ENCODE assay signal across 8 cellular contexts in genomic region chr16:19696312-19696711, GRCh38. TPM values are rescaled to one million over a fixed set of nuclear protein-coding genes. Genes with fewer than 3 reads are reported as not detected.
DNase-seq lines count a peak whose midpoint lies in the region; ATAC-seq and TF ChIP-seq lines count a peak whose summit lies in the region.

No MANE protein-coding gene starts in this region.

- CTCF ChIA-PET in BJ (lab: Yijun Ruan, JAX): interaction anchor here (0.9 to 1.3 kb wide), 3 partner anchors 9 to 22 kb away, joined by 4 to 5 read pairs (median 5); partner anchors contain the start of genes IQCK and KNOP1

- ATAC-seq in mucosa of descending colon (peak; percentile 76), GM19467 (IDR thresholded peaks at IDR 0.05; ENCODE audit: unreplicated experiment) (no peak), GM18498 (IDR thresholded peaks at IDR 0.05; ENCODE audit: unreplicated experiment) (no peak)

- H3K4me3 ChIP-seq in BJ (ENCODE audit: low read depth, low read length): no peak overlapping the region
- H3K4me3 ChIP-seq in coronary artery: no peak overlapping the region
- no peak overlapping the region for H3K4me3 ChIP-seq in mucosa of descending colon

- no peaks in the 10 kb centered on the region for H3K9me3 ChIP-seq in mucosa of descending colon

- POLR2A ChIA-PET in BJ (lab: Charles Lee): interaction anchor here (0.6 kb wide), 1 partner anchor 137 kb away, joined by 4 read pairs; no protein-coding TSS in a partner anchor

- H3K27ac ChIP-seq in VCaP (peak overlapping the region; percentile 34), coronary artery (peak overlapping the region; percentile 21 to 64), temporal lobe (ENCODE audit: low read depth, low read length) (peak overlapping the region; percentile 82)

- DNase-seq in BJ (ENCODE audit: low read depth) (peak; percentile 82), NCI-H1417 (lab: John Stamatoyannopoulos, UW) (peak; percentile 51 to 93 (median 80)), coronary artery (ENCODE audit: low spot score) (no peak), mucosa of descending colon (peak; percentile 80 to 92 (median 86))

- peaks cover 53% of the 10 kb centered on the region for H3K4me1 ChIP-seq in mucosa of descending colon (ENCODE audit: low read depth)

- TF ChIP-seq CTCF in BJ (IDR thresholded peaks at IDR 0.05; ENCODE audit: insufficient read depth, low read depth, low read length) (no peak), VCaP (conservative IDR thresholded peaks at IDR 0.05) (no peak), coronary artery (IDR thresholded peaks at IDR 0.05) (no peak), mucosa of descending colon (IDR thresholded peaks at IDR 0.05) (no peak)

- intact Hi-C loops in mucosa of descending colon (cut with DNase I, micrococcal nuclease): no loop called here

- no peaks in the 10 kb centered on the region for H3K27me3 ChIP-seq in BJ (ENCODE audit: control insufficient read depth, insufficient read depth, low read length)

- H3K36me3 ChIP-seq in BJ (ENCODE audit: control insufficient read depth, insufficient read depth, low read length) (peaks cover 3% of the 10 kb centered on the region), mucosa of descending colon (ENCODE audit: low read depth) (peaks cover 3% of the 10 kb centered on the region)

RNA-seq across cellular contexts. Expression of gene KNOP1, which starts 21.7 kb away (rescaled TPM):
- 5.0 and 6.8 TPM in 2 replicates for polyA plus RNA-seq in BJ (2011; rRNA removed)
- polyA minus RNA-seq in BJ (2011; rRNA and poly(A)+ RNA removed): 3.6 and 3.8 TPM in 2 replicates
- total RNA-seq in mucosa of descending colon: 10 to 100 TPM; 13.1 to 23.5 (median 20.7) TPM
- total RNA-seq in temporal lobe: 18.9 TPM

RNA-seq across cellular contexts. Expression of gene IQCK, which starts 21.8 kb away (rescaled TPM):
- 4.5 and 6.0 TPM in 2 replicates for polyA plus RNA-seq in BJ (2011; rRNA removed)
- 2.8 and 5.6 TPM in 2 replicates for polyA minus RNA-seq in BJ (2011; rRNA and poly(A)+ RNA removed)
- 10 to 100 TPM in 2 of 3 donors, 1 to 10 TPM in 1; 9.1 to 14.0 (median 12.0) TPM for total RNA-seq in mucosa of descending colon
- total RNA-seq in temporal lobe: 6.4 TPM
